Comparison of ENCODE assay signal across 8 cellular contexts in genomic region chr17:75843577-75844529, GRCh38. TPM values are rescaled to one million over a fixed set of nuclear protein-coding genes. Genes with fewer than 3 reads are reported as not detected.
DNase-seq lines count a peak whose midpoint lies in the region; ATAC-seq and TF ChIP-seq lines count a peak whose summit lies in the region.

TSS of gene UNC13D (minus strand) at chr17:75844404. CDS start at chr17:75844337, 67 bp downstream.

- in situ Hi-C loops in GM23248 (cut with MboI) = no loop called here

- no peaks in the 10 kb centered on the region for H3F3A ChIP-seq in GM23248 (ENCODE audit: insufficient read depth)

- WGBS in adrenal gland, 4 donors = 50 to 82% (median 67%) methylated on average over 7 to 35 of the region's 35 CpGs
- 74 to 79% methylated on average over 30 to 35 of the region's 35 CpGs for WGBS in GM23248 (ENCODE audit: low coverage in 1 of 2, low lambda C conversion rate in 2 of 2, missing lambda C conversion rate in 2 of 2), 2 experiments

- no peak for TF ChIP-seq POLR2A in adrenal gland (IDR thresholded peaks at IDR 0.05)

- H3K27ac ChIP-seq in adrenal gland (peak within 1 kb of the TSS; percentile 71 to 97 (median 89)), temporal lobe (ENCODE audit: low read depth, low read length) (peak within 1 kb of the TSS; percentile 3), GM23248 (no peak within 1 kb of the TSS)

- H3K4me1 ChIP-seq in adrenal gland (replicated peaks in 1 of 2) (peaks cover 23 to 44% of the 10 kb centered on the region in 2 donors), GM23248 (ENCODE audit: insufficient read depth) (peaks cover 3% of the 10 kb centered on the region)

- no peak for TF ChIP-seq CTCF in adrenal gland (IDR thresholded peaks at IDR 0.05)

- H3K4me3 ChIP-seq in adrenal gland = peak within 1 kb of the TSS in 1 of 4 donors; percentile 30
- H3K4me3 ChIP-seq in GM23248 = no peak within 1 kb of the TSS

- peak; percentile 26 for ATAC-seq in GM21723 (IDR thresholded peaks at IDR 0.05; ENCODE audit: unreplicated experiment)
- no peak for ATAC-seq in HG03108 (IDR thresholded peaks at IDR 0.05; ENCODE audit: unreplicated experiment)

- H3K79me2 ChIP-seq in GM23248 (ENCODE audit: insufficient read depth) = no peaks in the 10 kb centered on the region

- H4K20me1 ChIP-seq in GM23248 (ENCODE audit: insufficient read depth) = no peaks in the 10 kb centered on the region

- intact Hi-C loops in T-helper 1 cell treated with Interleukin-12 subunit alpha and Interleukin-12 subunit beta and Interleukin-4 antibody, amounts not matched to agents 30 ng/mL and 1 ng/mL, for 36 hours (cut with micrococcal nuclease) = loop anchor here (1.0 to 2.0 kb wide), 5 partner anchors 11 to 60 kb away; partner anchors contain the start of genes MRPL38 and WBP2
- intact Hi-C loops in adrenal gland (cut with DNase I) = no loop called here

- H3K9me3 ChIP-seq in adrenal gland (replicated peaks in 1 of 3) (no peaks in the 10 kb centered on the region), GM23248 (ENCODE audit: low read depth) (no peaks in the 10 kb centered on the region)

- DNase-seq in adrenal gland (peak in 6 of 7 donors; percentile 55 to 79 (median 66)), lung microvascular endothelial cell (ENCODE audit: low read depth in 2 of 2) (peak; percentile 23 to 35), medulla oblongata (ENCODE audit: extremely low spot score) (no peak), GM23248 (no peak)

- H3K9me2 ChIP-seq in GM23248 (ENCODE audit: insufficient read depth) = no peaks in the 10 kb centered on the region

- H3K36me3 ChIP-seq in adrenal gland (replicated peaks in 1 of 2) = peaks cover 0 to 32% of the 10 kb centered on the region in 2 donors
- no peaks in the 10 kb centered on the region for H3K36me3 ChIP-seq in GM23248 (ENCODE audit: low read depth)

- H2AFZ ChIP-seq in GM23248 = no peak within 1 kb of the TSS

- no peak within 1 kb of the TSS for H3K9ac ChIP-seq in GM23248

- H3K4me2 ChIP-seq in GM23248 (ENCODE audit: unreplicated experiment) = no peak within 1 kb of the TSS

- no peaks in the 10 kb centered on the region for H3K27me3 ChIP-seq in adrenal gland
- H3K27me3 ChIP-seq in GM23248 (replicated peaks; ENCODE audit: insufficient read depth) = no peaks in the 10 kb centered on the region

RNA-seq across cellular contexts. Expression of gene UNC13D, which starts in this region (rescaled TPM):
- total RNA-seq in T-helper 1 cell treated with Interleukin-12 subunit alpha and Interleukin-12 subunit beta and Interleukin-4 antibody, amounts not matched to agents 30 ng/mL and 1 ng/mL, for 36 hours = 203 and 219 TPM in 2 replicates
- total RNA-seq in adrenal gland = 10 to 100 TPM in 7 of 8 donors, 1 to 10 TPM in 1; 3.0 to 28.1 (median 13.8) TPM
- 10 to 100 TPM in 2 of 3 donors, 1 to 10 TPM in 1; 6.6 to 47.5 (median 21.5) TPM for polyA plus RNA-seq in adrenal gland
- total RNA-seq in lung microvascular endothelial cell = 3.8 and 5.2 TPM in 2 replicates
- 1.2 TPM for total RNA-seq in temporal lobe
- total RNA-seq in GM23248 (2014; rRNA removed; shearing (Covaris generic)) = under 0.01 and 0.65 TPM in 2 replicates
- polyA plus RNA-seq in GM23248 (2016; fragmentation: Nextera tagmentation; extraction: Ambion mirVana) = 0.06 TPM in 1 of 2 replicates, not detected in the other

Comparison
In these comparisons a context has a peak if more than half of its experiments do, and no peak if none do; other contexts are left out.
1. DNase-seq: peak in adrenal gland (6 of 7) and lung microvascular endothelial cell (2 of 2); none in medulla oblongata (single experiment) and GM23248 (single experiment).